In the genomic region with DNA sequence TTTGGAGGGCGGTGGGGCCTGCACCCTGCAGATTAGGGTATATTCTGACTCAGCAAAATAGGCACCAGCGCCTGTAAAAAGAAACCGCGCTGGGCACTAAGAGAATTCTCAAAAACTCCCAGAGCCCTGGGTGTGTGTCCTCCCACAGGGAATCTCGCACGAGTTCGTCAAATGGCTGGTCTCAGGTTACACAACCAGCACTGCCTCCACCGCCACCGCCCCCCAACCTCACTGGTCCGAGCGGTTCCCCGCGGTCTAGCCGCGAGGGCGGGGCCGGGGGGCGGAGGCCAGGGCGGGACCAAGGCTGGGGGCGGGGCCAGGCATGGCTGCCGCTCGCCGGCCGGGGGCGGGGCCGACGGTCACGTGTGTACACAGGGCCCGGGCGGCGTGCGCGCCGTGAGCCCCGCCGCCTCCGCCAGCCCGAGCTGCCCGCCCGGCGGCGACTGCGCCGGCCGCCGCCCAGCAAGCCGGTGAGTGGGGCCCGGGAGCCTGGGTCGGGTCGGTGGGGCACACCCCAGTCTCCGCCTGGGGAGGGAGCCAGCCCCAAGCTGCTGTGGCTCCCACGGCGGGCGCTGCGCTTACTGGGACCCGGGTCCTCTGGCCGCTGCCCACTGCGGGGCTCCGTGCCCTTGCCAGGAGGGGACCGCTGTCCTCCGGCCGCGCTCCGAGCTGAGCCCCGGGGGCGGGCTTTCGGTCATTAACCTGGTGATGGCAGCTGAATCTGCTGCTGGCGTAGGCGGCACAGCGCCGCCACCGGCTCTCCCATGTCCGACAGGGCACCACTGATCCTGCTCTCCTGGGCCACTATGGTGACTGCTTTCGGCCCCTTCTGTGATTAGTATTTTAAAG, we compare ENCODE assay signal across 1 cellular context.
TF ChIP-seq lines count a peak whose summit lies in the region.

A gene with protein sequence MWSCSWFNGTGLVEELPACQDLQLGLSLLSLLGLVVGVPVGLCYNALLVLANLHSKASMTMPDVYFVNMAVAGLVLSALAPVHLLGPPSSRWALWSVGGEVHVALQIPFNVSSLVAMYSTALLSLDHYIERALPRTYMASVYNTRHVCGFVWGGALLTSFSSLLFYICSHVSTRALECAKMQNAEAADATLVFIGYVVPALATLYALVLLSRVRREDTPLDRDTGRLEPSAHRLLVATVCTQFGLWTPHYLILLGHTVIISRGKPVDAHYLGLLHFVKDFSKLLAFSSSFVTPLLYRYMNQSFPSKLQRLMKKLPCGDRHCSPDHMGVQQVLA (plus strand): TSS at position 358 of the 849 bp plus-strand sequence. CDS start 12,970 bp downstream, outside the sequence.

TF ChIP-seq in GM12878, 131 proteins besides CTCF, POLR2A, EP300 and RAD21 (continued from another document):
- TF ChIP-seq, protein P1, sequence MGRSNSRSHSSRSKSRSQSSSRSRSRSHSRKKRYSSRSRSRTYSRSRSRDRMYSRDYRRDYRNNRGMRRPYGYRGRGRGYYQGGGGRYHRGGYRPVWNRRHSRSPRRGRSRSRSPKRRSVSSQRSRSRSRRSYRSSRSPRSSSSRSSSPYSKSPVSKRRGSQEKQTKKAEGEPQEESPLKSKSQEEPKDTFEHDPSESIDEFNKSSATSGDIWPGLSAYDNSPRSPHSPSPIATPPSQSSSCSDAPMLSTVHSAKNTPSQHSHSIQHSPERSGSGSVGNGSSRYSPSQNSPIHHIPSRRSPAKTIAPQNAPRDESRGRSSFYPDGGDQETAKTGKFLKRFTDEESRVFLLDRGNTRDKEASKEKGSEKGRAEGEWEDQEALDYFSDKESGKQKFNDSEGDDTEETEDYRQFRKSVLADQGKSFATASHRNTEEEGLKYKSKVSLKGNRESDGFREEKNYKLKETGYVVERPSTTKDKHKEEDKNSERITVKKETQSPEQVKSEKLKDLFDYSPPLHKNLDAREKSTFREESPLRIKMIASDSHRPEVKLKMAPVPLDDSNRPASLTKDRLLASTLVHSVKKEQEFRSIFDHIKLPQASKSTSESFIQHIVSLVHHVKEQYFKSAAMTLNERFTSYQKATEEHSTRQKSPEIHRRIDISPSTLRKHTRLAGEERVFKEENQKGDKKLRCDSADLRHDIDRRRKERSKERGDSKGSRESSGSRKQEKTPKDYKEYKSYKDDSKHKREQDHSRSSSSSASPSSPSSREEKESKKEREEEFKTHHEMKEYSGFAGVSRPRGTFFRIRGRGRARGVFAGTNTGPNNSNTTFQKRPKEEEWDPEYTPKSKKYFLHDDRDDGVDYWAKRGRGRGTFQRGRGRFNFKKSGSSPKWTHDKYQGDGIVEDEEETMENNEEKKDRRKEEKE (IDR thresholded peaks at IDR 0.05): no peak
- TF ChIP-seq IKZF1 (conservative IDR thresholded peaks at IDR 0.05) (peak; percentile 85), CEBPB (IDR thresholded peaks at IDR 0.05; ENCODE audit: borderline replicate concordance in 1 of 2, low read depth in 2 of 2, low read length in 2 of 2) (no peak), EZH2 (IDR thresholded peaks at IDR 0.05; ENCODE audit: borderline replicate concordance, control insufficient read depth, low read depth, low read length) (no peak), ETV6 (conservative IDR thresholded peaks at IDR 0.05 in 1 of 2, IDR thresholded peaks at IDR 0.05 in 1 of 2; ENCODE audit: borderline replicate concordance in 1 of 2, low read depth in 1 of 2) (no peak), MYB (IDR thresholded peaks at IDR 0.05; ENCODE audit: borderline replicate concordance, low read depth, low read length) (no peak), ZZZ3 (IDR thresholded peaks at IDR 0.05; ENCODE audit: control insufficient read depth, insufficient read length, low read depth) (no peak), SUPT20H (IDR thresholded peaks at IDR 0.05; ENCODE audit: borderline replicate concordance, control insufficient read depth, low read depth, low read length) (no peak), IKZF2 (IDR thresholded peaks at IDR 0.05) (peak; percentile 62 to 81; a peak in 3 of 4 replicates), ZNF384 (IDR thresholded peaks at IDR 0.05; ENCODE audit: borderline replicate concordance, low read depth, low read length) (no peak), KDM1A (IDR thresholded peaks at IDR 0.05; ENCODE audit: borderline replicate concordance) (no peak), MXI1 (IDR thresholded peaks at IDR 0.05; ENCODE audit: low read depth, low read length) (0 out of 2 replicates have a peak, but pooled peaks have one; percentile 31), ZNF24 (IDR thresholded peaks at IDR 0.05) (no peak)
- TF ChIP-seq, protein P2, sequence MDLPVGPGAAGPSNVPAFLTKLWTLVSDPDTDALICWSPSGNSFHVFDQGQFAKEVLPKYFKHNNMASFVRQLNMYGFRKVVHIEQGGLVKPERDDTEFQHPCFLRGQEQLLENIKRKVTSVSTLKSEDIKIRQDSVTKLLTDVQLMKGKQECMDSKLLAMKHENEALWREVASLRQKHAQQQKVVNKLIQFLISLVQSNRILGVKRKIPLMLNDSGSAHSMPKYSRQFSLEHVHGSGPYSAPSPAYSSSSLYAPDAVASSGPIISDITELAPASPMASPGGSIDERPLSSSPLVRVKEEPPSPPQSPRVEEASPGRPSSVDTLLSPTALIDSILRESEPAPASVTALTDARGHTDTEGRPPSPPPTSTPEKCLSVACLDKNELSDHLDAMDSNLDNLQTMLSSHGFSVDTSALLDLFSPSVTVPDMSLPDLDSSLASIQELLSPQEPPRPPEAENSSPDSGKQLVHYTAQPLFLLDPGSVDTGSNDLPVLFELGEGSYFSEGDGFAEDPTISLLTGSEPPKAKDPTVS (IDR thresholded peaks at IDR 0.05; ENCODE audit: low read depth, low read length): no peak
- TF ChIP-seq, protein P3, sequence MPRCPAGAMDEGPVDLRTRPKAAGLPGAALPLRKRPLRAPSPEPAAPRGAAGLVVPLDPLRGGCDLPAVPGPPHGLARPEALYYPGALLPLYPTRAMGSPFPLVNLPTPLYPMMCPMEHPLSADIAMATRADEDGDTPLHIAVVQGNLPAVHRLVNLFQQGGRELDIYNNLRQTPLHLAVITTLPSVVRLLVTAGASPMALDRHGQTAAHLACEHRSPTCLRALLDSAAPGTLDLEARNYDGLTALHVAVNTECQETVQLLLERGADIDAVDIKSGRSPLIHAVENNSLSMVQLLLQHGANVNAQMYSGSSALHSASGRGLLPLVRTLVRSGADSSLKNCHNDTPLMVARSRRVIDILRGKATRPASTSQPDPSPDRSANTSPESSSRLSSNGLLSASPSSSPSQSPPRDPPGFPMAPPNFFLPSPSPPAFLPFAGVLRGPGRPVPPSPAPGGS (IDR thresholded peaks at IDR 0.05; ENCODE audit: borderline replicate concordance, insufficient read depth, low read depth, low read length, poor library complexity, severe bottlenecking): peak; percentile 32
- TF ChIP-seq, protein P4, sequence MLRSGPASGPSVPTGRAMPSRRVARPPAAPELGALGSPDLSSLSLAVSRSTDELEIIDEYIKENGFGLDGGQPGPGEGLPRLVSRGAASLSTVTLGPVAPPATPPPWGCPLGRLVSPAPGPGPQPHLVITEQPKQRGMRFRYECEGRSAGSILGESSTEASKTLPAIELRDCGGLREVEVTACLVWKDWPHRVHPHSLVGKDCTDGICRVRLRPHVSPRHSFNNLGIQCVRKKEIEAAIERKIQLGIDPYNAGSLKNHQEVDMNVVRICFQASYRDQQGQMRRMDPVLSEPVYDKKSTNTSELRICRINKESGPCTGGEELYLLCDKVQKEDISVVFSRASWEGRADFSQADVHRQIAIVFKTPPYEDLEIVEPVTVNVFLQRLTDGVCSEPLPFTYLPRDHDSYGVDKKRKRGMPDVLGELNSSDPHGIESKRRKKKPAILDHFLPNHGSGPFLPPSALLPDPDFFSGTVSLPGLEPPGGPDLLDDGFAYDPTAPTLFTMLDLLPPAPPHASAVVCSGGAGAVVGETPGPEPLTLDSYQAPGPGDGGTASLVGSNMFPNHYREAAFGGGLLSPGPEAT (IDR thresholded peaks at IDR 0.05; ENCODE audit: low read depth): peak; percentile 70; the same call in 1 of the 2 replicates
- TF ChIP-seq, protein P5, sequence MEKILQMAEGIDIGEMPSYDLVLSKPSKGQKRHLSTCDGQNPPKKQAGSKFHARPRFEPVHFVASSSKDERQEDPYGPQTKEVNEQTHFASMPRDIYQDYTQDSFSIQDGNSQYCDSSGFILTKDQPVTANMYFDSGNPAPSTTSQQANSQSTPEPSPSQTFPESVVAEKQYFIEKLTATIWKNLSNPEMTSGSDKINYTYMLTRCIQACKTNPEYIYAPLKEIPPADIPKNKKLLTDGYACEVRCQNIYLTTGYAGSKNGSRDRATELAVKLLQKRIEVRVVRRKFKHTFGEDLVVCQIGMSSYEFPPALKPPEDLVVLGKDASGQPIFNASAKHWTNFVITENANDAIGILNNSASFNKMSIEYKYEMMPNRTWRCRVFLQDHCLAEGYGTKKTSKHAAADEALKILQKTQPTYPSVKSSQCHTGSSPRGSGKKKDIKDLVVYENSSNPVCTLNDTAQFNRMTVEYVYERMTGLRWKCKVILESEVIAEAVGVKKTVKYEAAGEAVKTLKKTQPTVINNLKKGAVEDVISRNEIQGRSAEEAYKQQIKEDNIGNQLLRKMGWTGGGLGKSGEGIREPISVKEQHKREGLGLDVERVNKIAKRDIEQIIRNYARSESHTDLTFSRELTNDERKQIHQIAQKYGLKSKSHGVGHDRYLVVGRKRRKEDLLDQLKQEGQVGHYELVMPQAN (conservative IDR thresholded peaks at IDR 0.05): peak; percentile 91
